In the genomic region with DNA sequence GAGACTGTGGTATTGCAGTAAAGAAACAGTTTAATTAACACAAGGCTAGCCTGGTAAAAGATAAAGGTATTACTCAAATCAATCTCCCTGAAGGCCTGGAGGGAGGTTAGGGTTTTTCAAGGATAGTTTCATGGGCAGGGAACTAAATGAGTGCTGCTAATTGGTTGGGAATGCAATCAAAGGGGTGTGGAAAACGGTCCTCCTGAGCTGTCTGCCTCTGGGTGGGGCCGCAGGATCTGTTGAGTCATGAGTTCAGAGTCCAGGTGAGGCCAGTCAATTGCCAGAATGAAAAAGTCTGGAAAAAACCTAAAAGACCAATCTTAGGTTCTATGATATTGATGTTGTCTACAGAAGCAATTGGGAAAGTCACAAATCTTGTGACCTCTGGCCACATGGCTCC, we compare ENCODE assay signal across 20 cellular contexts.
"Had no signal": no experiment of that assay in that cellular context is flagged by ENCODE, and none has a peak within 500 bp of the region (broad histone marks: within the 10 kb centered on the region; RNA-seq: fewer than 3 reads in every experiment).

No MANE protein-coding gene starts in this region.

- ATAC-seq: activated T-cell treated with anti-CD3 and anti-CD28 coated beads, Interleukin-2, amount 50 U/mL, for 4 hours; left lung; upper lobe of right lung had no signal

- H3K4me2 ChIP-seq: neural progenitor cell had no signal

- H3K27ac Mint-ChIP-seq: activated CD4-positive, alpha-beta T cell treated with anti-CD3 and anti-CD28 coated beads, Interleukin-2, amount 10 ng/mL, durations not matched to agents 7 days and 5 days; naive B cell; neural progenitor cell had no signal

- H3K4me3 Mint-ChIP-seq: activated CD4-positive, alpha-beta T cell treated with anti-CD3 and anti-CD28 coated beads, Interleukin-2, amount 10 ng/mL, durations not matched to agents 7 days and 5 days; activated T-cell treated with anti-CD3 and anti-CD28 coated beads, Interleukin-2, amount 50 U/mL, for 4 hours; naive B cell; neural progenitor cell had no signal

- H3K4me3 ChIP-seq: esophagus muscularis mucosa, left lung, neural progenitor cell, prostate gland, right atrium auricular region, skin epidermis, stomach, upper lobe of right lung had no signal

- H3K36me3 ChIP-seq: brain microvascular endothelial cell, esophagus muscularis mucosa, left lung, neural progenitor cell, prostate gland, right atrium auricular region, stomach, upper lobe of right lung had no signal

- DNase-seq: activated CD4-positive, alpha-beta T cell treated with anti-CD3 and anti-CD28 coated beads, Interleukin-2, amount 10 ng/mL, durations not matched to agents 7 days and 5 days; activated CD4-positive, CD25-positive, alpha-beta regulatory T cell; activated CD8-positive, alpha-beta memory T cell treated with anti-CD3 and anti-CD28 coated beads, Interleukin-2, amount 50 U/mL, for 4 hours; activated naive CD4-positive, alpha-beta T cell treated with anti-CD3 and anti-CD28 coated beads, Interleukin-2, amount 50 U/mL, for 16 hours; activated T-cell treated with anti-CD3 and anti-CD28 coated beads, Interleukin-2, amount 50 U/mL, for 4 hours; aorta; brain microvascular endothelial cell; cortex of kidney; islet precursor cell; left lung; naive B cell; stimulated activated CD4-positive, alpha-beta T cell treated with anti-CD3 and anti-CD28 coated beads, Interleukin-4, amount 100 ng/mL, for 1 hour; stomach; T1000; upper lobe of right lung had no signal

- H3K9ac ChIP-seq: neural progenitor cell had no signal

- H3K4me1 ChIP-seq: esophagus muscularis mucosa, left lung, neural progenitor cell, prostate gland, right atrium auricular region, stomach, upper lobe of right lung had no signal

- H3K9me3 ChIP-seq: esophagus muscularis mucosa, left lung, prostate gland, right atrium auricular region, stomach, upper lobe of right lung had no signal

- H2AFZ ChIP-seq: neural progenitor cell had no signal

- H3K36me3 Mint-ChIP-seq: naive B cell, neural progenitor cell had no signal

- H3K27ac ChIP-seq: brain microvascular endothelial cell, esophagus muscularis mucosa, left lung, neural progenitor cell, prostate gland, right atrium auricular region, skin epidermis, stomach, upper lobe of right lung had no signal

- H3K4me1 Mint-ChIP-seq: activated CD4-positive, alpha-beta T cell treated with anti-CD3 and anti-CD28 coated beads, Interleukin-2, amount 10 ng/mL, durations not matched to agents 7 days and 5 days; neural progenitor cell had no signal

- H3K9me3 Mint-ChIP-seq: activated CD4-positive, alpha-beta T cell treated with anti-CD3 and anti-CD28 coated beads, Interleukin-2, amount 10 ng/mL, durations not matched to agents 7 days and 5 days; neural progenitor cell had no signal

- H3K27me3 ChIP-seq: brain microvascular endothelial cell, esophagus muscularis mucosa, left lung, neural progenitor cell, right atrium auricular region, stomach, upper lobe of right lung had no signal
